15 cellular contexts compared by ENCODE assay signal in the genomic region with DNA sequence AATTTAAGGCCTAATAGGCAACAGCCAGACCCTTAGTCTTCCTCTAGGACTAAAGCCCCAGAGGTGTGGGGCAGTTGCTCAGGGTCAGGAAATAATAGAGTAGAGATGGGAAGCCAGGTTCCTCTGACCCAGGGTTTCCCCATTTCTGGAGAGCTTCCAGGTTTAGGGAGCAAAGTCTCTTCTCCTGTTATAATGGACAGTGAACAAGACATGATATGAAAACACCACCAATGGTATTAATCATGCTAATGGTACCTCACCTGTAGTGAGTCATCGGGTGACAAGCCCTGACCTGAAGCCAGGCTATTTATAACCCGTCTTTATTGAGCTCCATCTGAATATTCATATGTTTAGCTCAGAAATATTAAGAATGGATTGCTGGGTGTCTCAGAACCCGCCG. TPM values are rescaled to one million over a fixed set of nuclear protein-coding genes. Genes with fewer than 3 reads are reported as not detected.
DNase-seq lines count a peak whose midpoint lies in the region; TF ChIP-seq lines count a peak whose summit lies in the region.
"Had no signal": no experiment of that assay in that cellular context is flagged by ENCODE, and none has a peak within 500 bp of the region (broad histone marks: within the 10 kb centered on the region; RNA-seq: fewer than 3 reads in every experiment).

No MANE protein-coding gene starts in this region.

- TF ChIP-seq POLR2A in lower leg skin (IDR thresholded peaks at IDR 0.05), result no peak

- peaks cover 22% of the 10 kb centered on the region for H3K4me1 Mint-ChIP-seq in Calu3 (ENCODE audit: low read depth, unreplicated experiment)
- peaks cover 2% of the 10 kb centered on the region for H3K4me1 Mint-ChIP-seq in progenitor cell of endocrine pancreas (ENCODE audit: low read depth)

- H3K27ac Mint-ChIP-seq in Calu3 (ENCODE audit: unreplicated experiment), result peak overlapping the region; percentile 42
- peak overlapping the region; percentile 94 for H3K27ac Mint-ChIP-seq in progenitor cell of endocrine pancreas
- H3K27ac Mint-ChIP-seq: IgD-negative memory B cell; stimulated activated naive CD8-positive, alpha-beta T cell treated with anti-CD3 and anti-CD28 coated beads, Interleukin-15, Interleukin-2, amounts not matched to agents 100 ng/mL and 50 ng/mL, for 24 hours; T-helper 17 cell had no signal

- no peaks in the 10 kb centered on the region for H3K27me3 ChIP-seq in esophagus (ENCODE audit: control insufficient read depth in 1 of 2, insufficient read depth in 2 of 2, low read length in 2 of 2)

- CTCF ChIA-PET in Calu3 (lab: Charles Lee), result interaction anchor here (0.5 to 1.5 kb wide), 7 partner anchors 9 to 338 kb away, joined by 3 to 6 read pairs (median 3); no protein-coding TSS in a partner anchor

- H3K4me1 ChIP-seq in esophagus (ENCODE audit: control insufficient read depth in 2 of 2, insufficient read depth in 2 of 2, low read length in 1 of 2), result peaks cover 3 to 9% of the 10 kb centered on the region in 2 donors

- H3K27ac ChIP-seq in esophagus (ENCODE audit: low read depth in 2 of 2, low read length in 1 of 2), result peak overlapping the region; percentile 11 to 35

- BruUV-seq in Calu3 (replicated peaks; lab: Mats Ljungman, UMichigan), result no TSS peak

- no peak for TF ChIP-seq CTCF in Calu3 (IDR thresholded peaks at IDR 0.05; ENCODE audit: unreplicated experiment)
- TF ChIP-seq CTCF in progenitor cell of endocrine pancreas (IDR thresholded peaks at IDR 0.05; ENCODE audit: unreplicated experiment), result no peak
- no peak for TF ChIP-seq CTCF in lower leg skin (IDR thresholded peaks at IDR 0.05)

- H3K4me3 Mint-ChIP-seq in Calu3 (ENCODE audit: low read depth, unreplicated experiment) (no peak overlapping the region), progenitor cell of endocrine pancreas (ENCODE audit: low read depth) (no peak overlapping the region)
- H3K4me3 Mint-ChIP-seq: IgD-negative memory B cell; stimulated activated naive CD8-positive, alpha-beta T cell treated with anti-CD3 and anti-CD28 coated beads, Interleukin-15, Interleukin-2, amounts not matched to agents 100 ng/mL and 50 ng/mL, for 24 hours; T-helper 17 cell had no signal

- 67% methylated on average over 4 of the region's 4 CpGs for WGBS in esophagus, 2 donors
- 56 to 57% methylated on average over 4 of the region's 4 CpGs for WGBS in lower leg skin, 2 donors

- no peaks in the 10 kb centered on the region for H3K9me3 ChIP-seq in esophagus (ENCODE audit: control insufficient read depth in 2 of 2, insufficient read depth in 1 of 2, low read depth in 1 of 2, low read length in 1 of 2)

- H3K36me3 Mint-ChIP-seq in Calu3 (ENCODE audit: insufficient read depth, unreplicated experiment) (peaks cover 32% of the 10 kb centered on the region), progenitor cell of endocrine pancreas (ENCODE audit: insufficient read depth) (peaks cover 13% of the 10 kb centered on the region)

- peaks cover 0 to 3% of the 10 kb centered on the region in 2 donors for H3K36me3 ChIP-seq in esophagus (ENCODE audit: control insufficient read depth in 2 of 2, insufficient read depth in 2 of 2, low read length in 1 of 2)

- no peaks in the 10 kb centered on the region for H3K27me3 Mint-ChIP-seq in Calu3 (ENCODE audit: unreplicated experiment)
- H3K27me3 Mint-ChIP-seq in progenitor cell of endocrine pancreas, result no peaks in the 10 kb centered on the region
- H3K27me3 Mint-ChIP-seq: IgD-negative memory B cell; stimulated activated naive CD8-positive, alpha-beta T cell treated with anti-CD3 and anti-CD28 coated beads, Interleukin-15, Interleukin-2, amounts not matched to agents 100 ng/mL and 50 ng/mL, for 24 hours; T-helper 17 cell had no signal

- intact Hi-C loops in Calu3 (cut with micrococcal nuclease; ENCODE audit: unreplicated experiment), result no loop called here
- intact Hi-C loops in lower leg skin (cut with DNase I; ENCODE audit: low total_unique reads), result no loop called here

- no peaks in the 10 kb centered on the region for H3K9me3 Mint-ChIP-seq in Calu3 (ENCODE audit: low read depth, unreplicated experiment)
- H3K9me3 Mint-ChIP-seq in progenitor cell of endocrine pancreas (ENCODE audit: low read depth), result no peaks in the 10 kb centered on the region
- H3K9me3 Mint-ChIP-seq: IgD-negative memory B cell; stimulated activated naive CD8-positive, alpha-beta T cell treated with anti-CD3 and anti-CD28 coated beads, Interleukin-15, Interleukin-2, amounts not matched to agents 100 ng/mL and 50 ng/mL, for 24 hours had no signal

- DNase-seq in Calu3 (peak; percentile 25), NCI-H2196 treated with DMSO at 0.1 percent for 48 hours (lab: John Stamatoyannopoulos, UW; ENCODE audit: unreplicated experiment) (peak; percentile 44), progenitor cell of endocrine pancreas (ENCODE audit: low spot score, unreplicated experiment) (no peak), NCI-H82 (lab: John Stamatoyannopoulos, UW) (no peak), DMS 273 treated with DMSO at 0.1 percent for 48 hours (lab: John Stamatoyannopoulos, UW) (no peak), lower leg skin (ENCODE audit: low spot score in 2 of 2) (no peak)
- no peak for DNase-seq in stimulated activated CD4-positive, alpha-beta T cell treated with anti-CD3 and anti-CD28 coated beads, Interleukin-2, amount 100 ng/mL, for 24 hours
- DNase-seq: activated CD4-positive, alpha-beta T cell treated with anti-CD3 and anti-CD28 coated beads, Interleukin-2, amount 50 U/mL, for 1 hour; hippocampal formation; mesendoderm; NCI-H1436; T-helper 17 cell had no signal

- H3K4me3 ChIP-seq in esophagus (ENCODE audit: low read depth in 1 of 2, low read length in 2 of 2) (no peak overlapping the region), lower leg skin (ENCODE audit: low read depth, poor library complexity, severe bottlenecking) (no peak overlapping the region)

RNA-seq across cellular contexts. Expression of a gene that starts 24.6 kb away (rescaled TPM):
- total RNA-seq in Calu3 (2022), result 24.4 TPM in 2 replicates
- 1 to 10 TPM; 4.0 to 8.5 TPM for polyA plus RNA-seq in esophagus
- 31.9 and 37.4 TPM in 2 replicates for total RNA-seq in progenitor cell of endocrine pancreas
- total RNA-seq in lower leg skin, result 10 to 100 TPM; 12.5 to 25.4 (median 18.4) TPM

Comparison
In these comparisons a context has a peak if more than half of its experiments do, and no peak if none do; other contexts are left out.
1. DNase-seq: peak in Calu3 (single experiment) and NCI-H2196 treated with DMSO at 0.1 percent for 48 hours (single experiment); none in progenitor cell of endocrine pancreas (single experiment), NCI-H82 (single experiment), stimulated activated CD4-positive, alpha-beta T cell treated with anti-CD3 and anti-CD28 coated beads, Interleukin-2, amount 100 ng/mL, for 24 hours (0 of 2), DMS 273 treated with DMSO at 0.1 percent for 48 hours (single experiment) and lower leg skin (0 of 2).